ENCODE assay signal across 1 cellular context in genomic region chr1:151539321-151540020, GRCh38.
TF ChIP-seq lines count a peak whose summit lies in the region.

No MANE protein-coding gene starts in this region.

TF ChIP-seq in HepG2, 621 proteins besides CTCF, POLR2A, EP300 and RAD21 (continued from another document and continues in another):
- 0 out of 2 replicates have a peak, but pooled peaks have one; percentile 17 for TF ChIP-seq NRL (CRISPR knock-in tag; IDR thresholded peaks at IDR 0.05; ENCODE audit: borderline replicate concordance)
- TF ChIP-seq CCAR2 (optimal IDR thresholded peaks at IDR 0.05; ENCODE audit: low read depth, low read length), result no peak
- no peak for TF ChIP-seq MXI1 (IDR thresholded peaks at IDR 0.05; ENCODE audit: borderline replicate concordance, low read depth, low read length)
- TF ChIP-seq ZNF562 (CRISPR knock-in tag; IDR thresholded peaks at IDR 0.05; ENCODE audit: borderline replicate concordance), result no peak
- TF ChIP-seq ZNF292 (CRISPR knock-in tag; IDR thresholded peaks at IDR 0.05; ENCODE audit: borderline replicate concordance, low read depth), result no peak
- no peak for TF ChIP-seq NFKBIZ (CRISPR knock-in tag; IDR thresholded peaks at IDR 0.05)
- TF ChIP-seq, protein P1, sequence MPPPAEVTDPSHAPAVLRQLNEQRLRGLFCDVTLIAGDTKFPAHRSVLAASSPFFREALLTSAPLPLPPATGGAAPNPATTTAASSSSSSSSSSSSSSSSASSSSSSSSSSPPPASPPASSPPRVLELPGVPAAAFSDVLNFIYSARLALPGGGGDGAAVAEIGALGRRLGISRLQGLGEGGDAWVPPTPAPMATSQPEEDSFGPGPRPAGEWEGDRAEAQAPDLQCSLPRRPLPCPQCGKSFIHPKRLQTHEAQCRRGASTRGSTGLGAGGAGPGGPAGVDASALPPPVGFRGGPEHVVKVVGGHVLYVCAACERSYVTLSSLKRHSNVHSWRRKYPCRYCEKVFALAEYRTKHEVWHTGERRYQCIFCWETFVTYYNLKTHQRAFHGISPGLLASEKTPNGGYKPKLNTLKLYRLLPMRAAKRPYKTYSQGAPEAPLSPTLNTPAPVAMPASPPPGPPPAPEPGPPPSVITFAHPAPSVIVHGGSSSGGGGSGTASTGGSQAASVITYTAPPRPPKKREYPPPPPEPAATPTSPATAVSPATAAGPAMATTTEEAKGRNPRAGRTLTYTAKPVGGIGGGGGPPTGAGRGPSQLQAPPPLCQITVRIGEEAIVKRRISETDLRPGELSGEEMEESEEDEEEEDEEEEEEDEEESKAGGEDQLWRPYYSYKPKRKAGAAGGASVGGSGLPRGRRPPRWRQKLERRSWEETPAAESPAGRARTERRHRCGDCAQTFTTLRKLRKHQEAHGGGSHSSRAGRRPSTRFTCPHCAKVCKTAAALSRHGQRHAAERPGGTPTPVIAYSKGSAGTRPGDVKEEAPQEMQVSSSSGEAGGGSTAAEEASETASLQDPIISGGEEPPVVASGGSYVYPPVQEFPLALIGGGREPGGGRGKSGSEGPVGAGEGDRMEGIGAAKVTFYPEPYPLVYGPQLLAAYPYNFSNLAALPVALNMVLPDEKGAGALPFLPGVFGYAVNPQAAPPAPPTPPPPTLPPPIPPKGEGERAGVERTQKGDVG (CRISPR knock-in tag; IDR thresholded peaks at IDR 0.05; ENCODE audit: borderline replicate concordance), result no peak
- TF ChIP-seq ZNF607 (CRISPR knock-in tag; IDR thresholded peaks at IDR 0.05; ENCODE audit: borderline replicate concordance), result no peak
- no peak for TF ChIP-seq PRDM10 (CRISPR knock-in tag; IDR thresholded peaks at IDR 0.05; ENCODE audit: low read depth)
- no peak for TF ChIP-seq ETV6 (CRISPR knock-in tag; conservative IDR thresholded peaks at IDR 0.05)
- TF ChIP-seq, protein P2, sequence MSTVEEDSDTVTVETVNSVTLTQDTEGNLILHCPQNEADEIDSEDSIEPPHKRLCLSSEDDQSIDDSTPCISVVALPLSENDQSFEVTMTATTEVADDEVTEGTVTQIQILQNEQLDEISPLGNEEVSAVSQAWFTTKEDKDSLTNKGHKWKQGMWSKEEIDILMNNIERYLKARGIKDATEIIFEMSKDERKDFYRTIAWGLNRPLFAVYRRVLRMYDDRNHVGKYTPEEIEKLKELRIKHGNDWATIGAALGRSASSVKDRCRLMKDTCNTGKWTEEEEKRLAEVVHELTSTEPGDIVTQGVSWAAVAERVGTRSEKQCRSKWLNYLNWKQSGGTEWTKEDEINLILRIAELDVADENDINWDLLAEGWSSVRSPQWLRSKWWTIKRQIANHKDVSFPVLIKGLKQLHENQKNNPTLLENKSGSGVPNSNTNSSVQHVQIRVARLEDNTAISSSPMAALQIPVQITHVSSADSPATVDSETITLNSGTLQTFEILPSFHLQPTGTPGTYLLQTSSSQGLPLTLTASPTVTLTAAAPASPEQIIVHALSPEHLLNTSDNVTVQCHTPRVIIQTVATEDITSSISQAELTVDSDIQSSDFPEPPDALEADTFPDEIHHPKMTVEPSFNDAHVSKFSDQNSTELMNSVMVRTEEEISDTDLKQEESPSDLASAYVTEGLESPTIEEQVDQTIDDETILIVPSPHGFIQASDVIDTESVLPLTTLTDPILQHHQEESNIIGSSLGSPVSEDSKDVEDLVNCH (CRISPR knock-in tag; IDR thresholded peaks at IDR 0.05), result 0 out of 2 replicates have a peak, but pooled peaks have one; percentile 37
- no peak for TF ChIP-seq U2AF2 (IDR thresholded peaks at IDR 0.05; ENCODE audit: low read depth, low read length)
- TF ChIP-seq TRIM24 (CRISPR knock-in tag; IDR thresholded peaks at IDR 0.05), result no peak
- TF ChIP-seq CENPT (CRISPR knock-in tag; IDR thresholded peaks at IDR 0.05; ENCODE audit: low read depth), result no peak
- TF ChIP-seq SNAI1 (CRISPR knock-in tag; IDR thresholded peaks at IDR 0.05; ENCODE audit: borderline replicate concordance), result no peak
- TF ChIP-seq TBX3 (IDR thresholded peaks at IDR 0.05; ENCODE audit: borderline replicate concordance), result no peak
- no peak for TF ChIP-seq PITX1 (CRISPR knock-in tag; IDR thresholded peaks at IDR 0.05)
- TF ChIP-seq HNF1A (IDR thresholded peaks at IDR 0.05; ENCODE audit: low read depth), result no peak
- TF ChIP-seq HNF1A (CRISPR knock-in tag; IDR thresholded peaks at IDR 0.05; ENCODE audit: borderline replicate concordance), result no peak
- no peak for TF ChIP-seq NFIC (IDR thresholded peaks at IDR 0.05; ENCODE audit: low read length)
- no peak for TF ChIP-seq TAF15 (IDR thresholded peaks at IDR 0.05; ENCODE audit: low read depth, low read length, poor library complexity, severe bottlenecking)
- TF ChIP-seq, protein P3, sequence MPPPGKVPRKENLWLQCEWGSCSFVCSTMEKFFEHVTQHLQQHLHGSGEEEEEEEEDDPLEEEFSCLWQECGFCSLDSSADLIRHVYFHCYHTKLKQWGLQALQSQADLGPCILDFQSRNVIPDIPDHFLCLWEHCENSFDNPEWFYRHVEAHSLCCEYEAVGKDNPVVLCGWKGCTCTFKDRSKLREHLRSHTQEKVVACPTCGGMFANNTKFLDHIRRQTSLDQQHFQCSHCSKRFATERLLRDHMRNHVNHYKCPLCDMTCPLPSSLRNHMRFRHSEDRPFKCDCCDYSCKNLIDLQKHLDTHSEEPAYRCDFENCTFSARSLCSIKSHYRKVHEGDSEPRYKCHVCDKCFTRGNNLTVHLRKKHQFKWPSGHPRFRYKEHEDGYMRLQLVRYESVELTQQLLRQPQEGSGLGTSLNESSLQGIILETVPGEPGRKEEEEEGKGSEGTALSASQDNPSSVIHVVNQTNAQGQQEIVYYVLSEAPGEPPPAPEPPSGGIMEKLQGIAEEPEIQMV (CRISPR knock-in tag; IDR thresholded peaks at IDR 0.05; ENCODE audit: low read depth), result peak; percentile 57
- TF ChIP-seq KDM2A (CRISPR knock-in tag; IDR thresholded peaks at IDR 0.05; ENCODE audit: borderline replicate concordance, low read depth), result no peak
- no peak for TF ChIP-seq ZIK1 (CRISPR knock-in tag; IDR thresholded peaks at IDR 0.05; ENCODE audit: borderline replicate concordance, low read depth)
- no peak; the same call in 1 of the 2 replicates for TF ChIP-seq YEATS4 (CRISPR knock-in tag; IDR thresholded peaks at IDR 0.05; ENCODE audit: borderline replicate concordance)
- TF ChIP-seq ZFY (CRISPR knock-in tag; IDR thresholded peaks at IDR 0.05), result peak; percentile 10; the same call in 1 of the 2 replicates
- TF ChIP-seq, protein P4, sequence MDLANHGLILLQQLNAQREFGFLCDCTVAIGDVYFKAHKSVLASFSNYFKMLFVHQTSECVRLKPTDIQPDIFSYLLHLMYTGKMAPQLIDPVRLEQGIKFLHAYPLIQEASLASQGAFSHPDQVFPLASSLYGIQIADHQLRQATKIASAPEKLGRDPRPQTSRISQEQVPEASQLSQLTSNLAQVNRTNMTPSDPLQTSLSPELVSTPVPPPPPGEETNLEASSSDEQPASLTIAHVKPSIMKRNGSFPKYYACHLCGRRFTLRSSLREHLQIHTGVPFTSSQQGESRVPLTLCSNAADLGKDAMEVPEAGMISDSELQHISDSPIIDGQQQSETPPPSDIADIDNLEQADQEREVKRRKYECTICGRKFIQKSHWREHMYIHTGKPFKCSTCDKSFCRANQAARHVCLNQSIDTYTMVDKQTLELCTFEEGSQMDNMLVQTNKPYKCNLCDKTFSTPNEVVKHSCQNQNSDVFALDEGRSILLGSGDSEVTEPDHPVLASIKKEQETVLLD (CRISPR knock-in tag; IDR thresholded peaks at IDR 0.05; ENCODE audit: low read depth), result no peak
- 0 out of 2 replicates have a peak, but pooled peaks have one; percentile 0 for TF ChIP-seq CCDC6 (CRISPR knock-in tag; IDR thresholded peaks at IDR 0.05)
- TF ChIP-seq SATB2 (CRISPR knock-in tag; IDR thresholded peaks at IDR 0.05), result no peak
- no peak for TF ChIP-seq ZNF850 (CRISPR knock-in tag; conservative IDR thresholded peaks at IDR 0.05)
- TF ChIP-seq ZFP1 (CRISPR knock-in tag; IDR thresholded peaks at IDR 0.05), result no peak
- no peak for TF ChIP-seq HHEX (CRISPR knock-in tag; IDR thresholded peaks at IDR 0.05)
- 0 out of 2 replicates have a peak, but pooled peaks have one; percentile 29 for TF ChIP-seq ZNF543 (CRISPR knock-in tag; IDR thresholded peaks at IDR 0.05)
- no peak for TF ChIP-seq SNRNP70 (IDR thresholded peaks at IDR 0.05; ENCODE audit: low read depth, low read length)
- TF ChIP-seq RORA (CRISPR knock-in tag; IDR thresholded peaks at IDR 0.05), result no peak
- TF ChIP-seq ZNF546 (CRISPR knock-in tag; conservative IDR thresholded peaks at IDR 0.05), result no peak
- TF ChIP-seq THAP8 (CRISPR knock-in tag; IDR thresholded peaks at IDR 0.05; ENCODE audit: borderline replicate concordance), result no peak
- TF ChIP-seq AKAP8 (CRISPR knock-in tag; IDR thresholded peaks at IDR 0.05), result no peak
- TF ChIP-seq ZNF136 (CRISPR knock-in tag; IDR thresholded peaks at IDR 0.05; ENCODE audit: low read depth), result no peak
- TF ChIP-seq DPF2 (CRISPR knock-in tag; IDR thresholded peaks at IDR 0.05; ENCODE audit: borderline replicate concordance, low read depth), result 0 out of 2 replicates have a peak, but pooled peaks have one; percentile 32
- no peak for TF ChIP-seq FOXA3 (CRISPR knock-in tag; IDR thresholded peaks at IDR 0.05)
- no peak for TF ChIP-seq ZNF772 (CRISPR knock-in tag; IDR thresholded peaks at IDR 0.05)
- no peak for TF ChIP-seq ERF (CRISPR knock-in tag; IDR thresholded peaks at IDR 0.05)
- TF ChIP-seq, protein P5, sequence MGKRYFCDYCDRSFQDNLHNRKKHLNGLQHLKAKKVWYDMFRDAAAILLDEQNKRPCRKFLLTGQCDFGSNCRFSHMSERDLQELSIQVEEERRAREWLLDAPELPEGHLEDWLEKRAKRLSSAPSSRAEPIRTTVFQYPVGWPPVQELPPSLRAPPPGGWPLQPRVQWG (CRISPR knock-in tag; IDR thresholded peaks at IDR 0.05; ENCODE audit: borderline replicate concordance, low read depth), result no peak
- no peak for TF ChIP-seq CHD2 (IDR thresholded peaks at IDR 0.05; ENCODE audit: low read depth, low read length)
- TF ChIP-seq SOX6 (IDR thresholded peaks at IDR 0.05), result no peak
- TF ChIP-seq SOX6 (CRISPR knock-in tag; IDR thresholded peaks at IDR 0.05), result no peak
- TF ChIP-seq GRHL1 (CRISPR knock-in tag; conservative IDR thresholded peaks at IDR 0.05), result no peak
